ENCODE assay signal across 24 cellular contexts in the genomic region with DNA sequence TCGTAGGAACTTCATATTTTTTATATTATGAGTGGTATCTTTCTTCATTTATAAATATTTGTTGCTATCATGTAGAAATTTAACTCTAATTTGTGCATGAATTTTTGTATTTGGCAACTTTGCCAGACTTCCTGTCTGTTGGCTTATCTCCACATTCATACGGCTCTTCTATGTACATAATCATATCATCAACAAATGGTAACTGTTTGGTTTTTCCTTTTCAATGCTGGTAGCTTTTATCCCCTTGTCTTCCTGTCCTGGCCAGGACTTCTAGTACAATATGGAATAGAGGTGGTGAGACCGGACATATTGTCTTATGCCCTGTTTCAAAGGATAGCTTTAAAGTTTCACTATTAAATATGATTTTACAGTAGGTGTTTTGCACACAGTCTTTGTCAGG.
"Had no signal": no experiment of that assay in that cellular context is flagged by ENCODE, and none has a peak within 500 bp of the region (broad histone marks: within the 10 kb centered on the region; RNA-seq: fewer than 3 reads in every experiment).

No MANE protein-coding gene starts in this region.

- H3K4me3 ChIP-seq: left lung, lower lobe of right lung, pancreas, prostate gland, skin epidermis, spleen, suprapubic skin, thoracic aorta, tibial artery, upper lobe of right lung had no signal

- DNase-seq: kidney; left colon; left lung; lower lobe of right lung; mammary epithelial cell; mesenchymal stem cell; naive thymus-derived CD8-positive, alpha-beta T cell; nucleus accumbens; pancreas; posterior cingulate gyrus; retina; right cardiac atrium; spleen; stimulated activated CD4-positive, alpha-beta T cell treated with anti-CD3 and anti-CD28 coated beads, Interleukin-4, amount 100 ng/mL, for 24 hours; stimulated activated naive CD4-positive, alpha-beta T cell; tibial artery; trophoblast cell had no signal

- H3K9me3 ChIP-seq: left lung, lower lobe of right lung, pancreas, prostate gland, suprapubic skin, thoracic aorta, tibial artery, upper lobe of right lung had no signal

- H3K27me3 ChIP-seq: tibial artery had no signal

- H3K36me3 ChIP-seq: left lung, lower lobe of right lung, pancreas, prostate gland, spleen, suprapubic skin, thoracic aorta, tibial artery, upper lobe of right lung had no signal

- H3K4me1 ChIP-seq: left lung, lower lobe of right lung, pancreas, prostate gland, spleen, suprapubic skin, tibial artery, upper lobe of right lung had no signal

- ATAC-seq: left colon; left lung; lower lobe of right lung; naive thymus-derived CD8-positive, alpha-beta T cell; pancreas; right cardiac atrium; sciatic nerve; stimulated activated effector memory CD8-positive, alpha-beta T cell treated with anti-CD3 and anti-CD28 coated beads, Interleukin-12 subunit alpha, Interleukin-12 subunit beta, amount 100 ng/mL, for 72 hours; upper lobe of right lung had no signal
